ENCODE assay signal across 8 cellular contexts in the genomic region with DNA sequence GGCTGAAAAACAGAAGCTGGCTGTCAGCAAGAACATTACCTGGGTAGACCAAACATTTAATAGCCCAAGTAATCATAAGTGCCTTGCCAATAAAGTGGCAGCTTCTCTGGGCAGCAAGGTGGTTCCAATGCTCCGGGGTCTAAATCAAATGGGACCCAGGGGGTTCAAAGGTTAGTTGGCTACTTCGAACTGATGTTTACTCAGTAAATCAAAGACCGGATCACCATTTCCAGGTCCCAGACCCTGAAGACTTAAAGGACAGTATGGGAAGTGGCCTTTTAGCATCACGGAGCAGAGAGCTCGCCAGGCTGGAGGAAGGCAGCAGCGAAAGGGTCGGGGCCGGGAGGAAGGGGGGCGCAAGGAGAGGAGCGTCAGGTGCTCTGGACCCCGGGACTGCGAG. TPM values are rescaled to one million over a fixed set of nuclear protein-coding genes. Genes with fewer than 3 reads are reported as not detected.
A peak's percentile ranks its signal among the peaks of the same experiment; 100 is the strongest.
DNase-seq lines count a peak whose midpoint lies in the region; ATAC-seq and TF ChIP-seq lines count a peak whose summit lies in the region.

No MANE protein-coding gene starts in this region.

- ATAC-seq in activated T-cell treated with anti-CD3 and anti-CD28 coated beads, Interleukin-2, amount 50 U/mL, for 4 hours = no peak
- ATAC-seq in activated naive CD8-positive, alpha-beta T cell treated with anti-CD3 and anti-CD28 coated beads, Interleukin-2, amount 50 U/mL, for 24 hours = no peak

- no peaks in the 10 kb centered on the region for H3K27me3 ChIP-seq in liver (ENCODE audit: control insufficient read depth in 4 of 4, insufficient read depth in 4 of 4, low read length in 3 of 4)
- H3K27me3 ChIP-seq in thyroid gland = no peaks in the 10 kb centered on the region

- intact Hi-C loops in thyroid gland (cut with DNase I) = loop anchor here (5.0 kb wide), 1 partner anchor 344 kb away; no protein-coding TSS in a partner anchor

- no peak overlapping the region for H3K9ac ChIP-seq in liver (ENCODE audit: low read depth in 1 of 2, low read length in 2 of 2)

- TF ChIP-seq CTCF in liver (IDR thresholded peaks at IDR 0.05; ENCODE audit: low read depth, low read length, missing input control) (no peak), thyroid gland (IDR thresholded peaks at IDR 0.05) (no peak)

- peak overlapping the region in 1 of 2 donors; percentile 46 for H3K27ac ChIP-seq in liver (ENCODE audit: low read depth in 1 of 2, low read length in 2 of 2)
- H3K27ac ChIP-seq in thyroid gland = no peak overlapping the region

- TF ChIP-seq RAD21 in liver (IDR thresholded peaks at IDR 0.05) = no peak

- TF ChIP-seq POLR2A in thyroid gland (IDR thresholded peaks at IDR 0.05) = no peak

- H3K4me3 ChIP-seq in liver (ENCODE audit: low read depth in 1 of 3, low read length in 3 of 3) (peak overlapping the region in 2 of 3 donors; percentile 56 to 79), thyroid gland (replicated peaks in 1 of 3) (peak overlapping the region in 2 of 3 donors; percentile 3 to 59)

- H3K4me1 ChIP-seq in liver (ENCODE audit: control insufficient read depth in 4 of 4, insufficient read depth in 4 of 4, low read length in 3 of 4) (peaks cover 3 to 10% (median 4%) of the 10 kb centered on the region in 4 donors), thyroid gland (peaks cover 0 to 3% of the 10 kb centered on the region in 2 donors)

- WGBS in liver = 2% methylated on average over 12 of the region's 12 CpGs
- WGBS in thyroid gland, 2 donors = 0% methylated on average over 1 to 3 of the region's 12 CpGs

- no peaks in the 10 kb centered on the region for H3K9me3 ChIP-seq in liver (ENCODE audit: control insufficient read depth in 4 of 4, low read length in 3 of 4)
- H3K9me3 ChIP-seq in thyroid gland = no peaks in the 10 kb centered on the region

- H3K36me3 Mint-ChIP-seq in activated T-cell treated with anti-CD3 and anti-CD28 coated beads, Interleukin-2, amount 50 U/mL, for 4 hours (ENCODE audit: insufficient read depth) = peaks cover 5% of the 10 kb centered on the region
- H3K36me3 Mint-ChIP-seq in activated naive CD8-positive, alpha-beta T cell treated with anti-CD3 and anti-CD28 coated beads, Interleukin-2, amount 50 U/mL, for 24 hours (ENCODE audit: low read depth) = peaks cover 9% of the 10 kb centered on the region

- H3K4me1 Mint-ChIP-seq in activated T-cell treated with anti-CD3 and anti-CD28 coated beads, Interleukin-2, amount 50 U/mL, for 4 hours (ENCODE audit: low read depth) = peaks cover 52% of the 10 kb centered on the region
- peaks cover 68% of the 10 kb centered on the region for H3K4me1 Mint-ChIP-seq in activated naive CD8-positive, alpha-beta T cell treated with anti-CD3 and anti-CD28 coated beads, Interleukin-2, amount 50 U/mL, for 24 hours

- peak overlapping the region; percentile 64 for H3K27ac Mint-ChIP-seq in activated naive CD8-positive, alpha-beta T cell treated with anti-CD3 and anti-CD28 coated beads, Interleukin-2, amount 50 U/mL, for 24 hours

- H3K36me3 ChIP-seq in liver (ENCODE audit: control insufficient read depth in 4 of 4, insufficient read depth in 3 of 4, low read depth in 1 of 4, low read length in 3 of 4) (no peaks in the 10 kb centered on the region), thyroid gland (no peaks in the 10 kb centered on the region)

- no peaks in the 10 kb centered on the region for H3K9me3 Mint-ChIP-seq in activated T-cell treated with anti-CD3 and anti-CD28 coated beads, Interleukin-2, amount 50 U/mL, for 4 hours
- H3K9me3 Mint-ChIP-seq in activated naive CD8-positive, alpha-beta T cell treated with anti-CD3 and anti-CD28 coated beads, Interleukin-2, amount 50 U/mL, for 24 hours = no peaks in the 10 kb centered on the region

- H3K4me3 Mint-ChIP-seq in activated T-cell treated with anti-CD3 and anti-CD28 coated beads, Interleukin-2, amount 50 U/mL, for 4 hours = peak overlapping the region; percentile 85
- peak overlapping the region; percentile 78 for H3K4me3 Mint-ChIP-seq in activated naive CD8-positive, alpha-beta T cell treated with anti-CD3 and anti-CD28 coated beads, Interleukin-2, amount 50 U/mL, for 24 hours

- DNase-seq in activated T-cell treated with anti-CD3 and anti-CD28 coated beads, Interleukin-2, amount 50 U/mL, for 4 hours = no peak
- no peak for DNase-seq in activated T-cell treated with anti-CD3 and anti-CD28 coated beads, Interleukin-2, amount 50 U/mL, for 1 hour
- DNase-seq in activated naive CD8-positive, alpha-beta T cell treated with anti-CD3 and anti-CD28 coated beads, Interleukin-2, amount 50 U/mL, for 24 hours = no peak
- DNase-seq in thyroid gland (no peak), RKO (ENCODE audit: low spot score) (no peak), SKM-1 (lab: John Stamatoyannopoulos, UW; ENCODE audit: unreplicated experiment) (no peak), NCI-H1930 (lab: John Stamatoyannopoulos, UW) (no peak)

- no peaks in the 10 kb centered on the region for H3K27me3 Mint-ChIP-seq in activated T-cell treated with anti-CD3 and anti-CD28 coated beads, Interleukin-2, amount 50 U/mL, for 4 hours (ENCODE audit: low read depth)
- H3K27me3 Mint-ChIP-seq in activated naive CD8-positive, alpha-beta T cell treated with anti-CD3 and anti-CD28 coated beads, Interleukin-2, amount 50 U/mL, for 24 hours = no peaks in the 10 kb centered on the region

TF ChIP-seq in liver, 16 proteins besides CTCF, POLR2A, EP300 and RAD21:
- TF ChIP-seq HNF4A (conservative IDR thresholded peaks at IDR 0.05) = peak in 1 of 2 donors; percentile 21
- TF ChIP-seq, protein P1, sequence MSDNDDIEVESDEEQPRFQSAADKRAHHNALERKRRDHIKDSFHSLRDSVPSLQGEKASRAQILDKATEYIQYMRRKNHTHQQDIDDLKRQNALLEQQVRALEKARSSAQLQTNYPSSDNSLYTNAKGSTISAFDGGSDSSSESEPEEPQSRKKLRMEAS (IDR thresholded peaks at IDR 0.05) = no peak
- TF ChIP-seq TAF1 (conservative IDR thresholded peaks at IDR 0.05) = no peak
- no peak for TF ChIP-seq SP1 (IDR thresholded peaks at IDR 0.05)
- TF ChIP-seq JUND (IDR thresholded peaks at IDR 0.05) = no peak
- TF ChIP-seq, protein P2, sequence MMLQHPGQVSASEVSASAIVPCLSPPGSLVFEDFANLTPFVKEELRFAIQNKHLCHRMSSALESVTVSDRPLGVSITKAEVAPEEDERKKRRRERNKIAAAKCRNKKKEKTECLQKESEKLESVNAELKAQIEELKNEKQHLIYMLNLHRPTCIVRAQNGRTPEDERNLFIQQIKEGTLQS (IDR thresholded peaks at IDR 0.05) = no peak

RNA-seq across cellular contexts. Expression of a gene that starts 1.0 kb away (rescaled TPM):
- total RNA-seq in activated T-cell treated with anti-CD3 and anti-CD28 coated beads, Interleukin-2, amount 50 U/mL, for 4 hours = 10 to 100 TPM; 37.0 to 41.5 (median 39.6) TPM
- total RNA-seq in liver (1 to 10 TPM; 6.6 to 7.0 TPM), thyroid gland (10 to 100 TPM; 11.7 to 27.6 (median 23.9) TPM)
- 1 to 10 TPM; 4.3 to 8.7 TPM for polyA plus RNA-seq in liver
